Comparison of ENCODE assay signal across 28 cellular contexts in the genomic region with DNA sequence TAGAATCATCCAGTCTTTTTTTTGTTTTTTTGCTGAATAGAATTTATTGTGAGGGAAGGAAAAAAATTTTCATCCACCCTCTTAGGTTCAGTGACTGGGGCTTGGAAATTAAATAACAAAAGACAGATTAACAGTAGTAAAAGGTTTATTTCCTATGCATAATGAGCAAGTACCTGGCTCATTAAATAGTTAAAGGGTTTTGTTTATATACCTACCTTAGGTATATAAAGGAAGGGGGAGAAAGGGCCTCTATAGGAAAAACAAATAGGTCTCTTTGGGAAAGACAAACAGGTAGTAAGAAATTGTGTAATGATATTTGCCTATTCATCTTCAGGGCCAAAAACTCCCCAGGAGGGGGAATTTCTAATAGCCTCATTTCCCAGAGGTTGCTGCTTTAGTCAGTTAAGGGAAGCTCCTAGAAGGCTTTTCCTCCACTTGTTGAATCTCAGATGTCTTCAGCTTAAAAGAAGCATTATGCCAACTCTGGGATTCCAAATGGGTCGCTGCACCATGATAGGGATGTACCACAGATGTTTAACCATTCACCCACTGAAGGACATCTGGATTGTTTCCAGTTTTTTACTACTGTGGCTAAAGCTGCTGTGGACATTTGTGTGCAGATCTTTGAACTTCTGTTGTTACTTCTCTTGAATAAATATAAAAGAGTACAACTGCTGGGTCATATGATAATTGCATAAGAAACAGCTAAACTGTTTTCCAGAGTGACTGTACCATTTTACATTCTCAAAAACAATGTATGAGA. TPM values are rescaled to one million over a fixed set of nuclear protein-coding genes. Genes with fewer than 3 reads are reported as not detected.
DNase-seq lines count a peak whose midpoint lies in the region; ATAC-seq and TF ChIP-seq lines count a peak whose summit lies in the region.
"Had no signal": no experiment of that assay in that cellular context is flagged by ENCODE, and none has a peak within 500 bp of the region (broad histone marks: within the 10 kb centered on the region; RNA-seq: fewer than 3 reads in every experiment).

No MANE protein-coding gene starts in this region.

- H3K4me3 ChIP-seq in LNCaP clone FGC (ENCODE audit: low read depth, low read length) (peak overlapping the region; percentile 20; the same call in 1 of the 2 replicates), liver (ENCODE audit: low read depth in 1 of 3, low read length in 3 of 3) (no peak overlapping the region)
- H3K4me3 ChIP-seq: cardiac muscle cell, PC-9, sigmoid colon, SK-N-MC, tibial artery had no signal

- no peak overlapping the region for H2AK5ac ChIP-seq in H9 (ENCODE audit: insufficient read length, low read length)

- no peak overlapping the region for H4K5ac ChIP-seq in H9 (ENCODE audit: insufficient read length, low read depth, low read length)

- peaks cover 4 to 13% of the 10 kb centered on the region in 2 experiments; a peak in 3 of 5 replicates for H3K9me3 Mint-ChIP-seq in H9
- H3K9me3 Mint-ChIP-seq in WTC11: peaks cover 14% of the 10 kb centered on the region
- H3K9me3 Mint-ChIP-seq in activated T-cell treated with anti-CD3 and anti-CD28 coated beads, Interleukin-2, amount 50 U/mL, for 24 hours: no peaks in the 10 kb centered on the region
- H3K9me3 Mint-ChIP-seq: activated naive CD8-positive, alpha-beta T cell treated with anti-CD3 and anti-CD28 coated beads for 36 hours; activated T-cell treated with anti-CD3 and anti-CD28 coated beads, Interleukin-2, amount 50 U/mL, for 4 hours; mesothelial cell of epicardium had no signal

- TF ChIP-seq CTCF in H9 (conservative IDR thresholded peaks at IDR 0.05) (no peak), LNCaP clone FGC (IDR thresholded peaks at IDR 0.05; ENCODE audit: control insufficient read depth, extremely low read depth, insufficient read depth) (no peak), WTC11 (IDR thresholded peaks at IDR 0.05) (no peak), liver (IDR thresholded peaks at IDR 0.05; ENCODE audit: low read depth, low read length, missing input control) (no peak)

- ATAC-seq in WTC11 (peak; percentile 38), GM21526 (IDR thresholded peaks at IDR 0.05; ENCODE audit: low FRiP score, unreplicated experiment) (no peak), HG03039 (IDR thresholded peaks at IDR 0.05; ENCODE audit: unreplicated experiment) (no peak)
- ATAC-seq: activated T-cell treated with anti-CD3 and anti-CD28 coated beads, Interleukin-2, amount 50 U/mL, for 4 hours had no signal

- H3T11ph ChIP-seq in H9 (ENCODE audit: low read length): no peak overlapping the region

- H2BK15ac ChIP-seq in H9 (ENCODE audit: low read depth, low read length): no peak overlapping the region

- peak overlapping the region; percentile 40 for H3K4me2 ChIP-seq in H9 (ENCODE audit: insufficient read depth, insufficient read length, low read length)
- H3K4me2 ChIP-seq: PC-9 had no signal

- peak overlapping the region in 1 of 3 experiments; percentile 76; a peak in 3 of 7 replicates for H3K27ac Mint-ChIP-seq in H9
- no peak overlapping the region for H3K27ac Mint-ChIP-seq in WTC11
- H3K27ac Mint-ChIP-seq in activated T-cell treated with anti-CD3 and anti-CD28 coated beads, Interleukin-2, amount 50 U/mL, for 24 hours: no peak overlapping the region
- H3K27ac Mint-ChIP-seq: activated naive CD8-positive, alpha-beta T cell treated with anti-CD3 and anti-CD28 coated beads for 36 hours; mesothelial cell of epicardium; naive B cell had no signal

- H3K4ac ChIP-seq in H9 (ENCODE audit: low read depth, low read length): no peak overlapping the region

- H3K27ac ChIP-seq in H9 (ENCODE audit: insufficient read length, low read depth, low read length) (peak overlapping the region; percentile 46), liver (ENCODE audit: low read depth in 1 of 2, low read length in 2 of 2) (peak overlapping the region; percentile 86 to 89)
- H3K27ac ChIP-seq: cardiac muscle cell, neutrophil, PC-9, sigmoid colon, SK-N-MC, tibial artery had no signal

- no peaks in the 10 kb centered on the region for H3K79me2 ChIP-seq in H9 (ENCODE audit: insufficient read depth, low read length)

- H3K79me1 ChIP-seq in H9 (ENCODE audit: insufficient read depth, low read depth, low read length, poor library complexity, severe bottlenecking): no peaks in the 10 kb centered on the region

- peak; percentile 9 to 12 for TF ChIP-seq RAD21 in liver (IDR thresholded peaks at IDR 0.05)

- no peak overlapping the region for H3K23ac ChIP-seq in H9 (ENCODE audit: insufficient read length, low read depth, low read length)

- no peak overlapping the region for H3K18ac ChIP-seq in H9 (ENCODE audit: insufficient read length, low read depth, low read length)

- H3K4me3 Mint-ChIP-seq in H9 (peak overlapping the region in 1 of 2 experiments; percentile 43; a peak in 2 of 5 replicates), WTC11 (peak overlapping the region; percentile 20)
- no peak overlapping the region for H3K4me3 Mint-ChIP-seq in activated T-cell treated with anti-CD3 and anti-CD28 coated beads, Interleukin-2, amount 50 U/mL, for 24 hours
- H3K4me3 Mint-ChIP-seq: activated naive CD8-positive, alpha-beta T cell treated with anti-CD3 and anti-CD28 coated beads for 36 hours; activated T-cell treated with anti-CD3 and anti-CD28 coated beads, Interleukin-2, amount 50 U/mL, for 4 hours; mesothelial cell of epicardium; naive B cell had no signal

- H4K20me1 ChIP-seq in H9 (ENCODE audit: control insufficient read depth, insufficient read depth, insufficient read length): no peaks in the 10 kb centered on the region

- no peak overlapping the region for H3K56ac ChIP-seq in H9 (ENCODE audit: insufficient read length, low read depth, low read length)

- H3K23me2 ChIP-seq in H9 (ENCODE audit: insufficient read length, low read depth, low read length, poor library complexity, severe bottlenecking): no peaks in the 10 kb centered on the region

- no CpG with 5 or more reads among the region's 1 CpG for WGBS in H9 (ENCODE audit: extremely low coverage, insufficient read length, low lambda C conversion rate)
- WGBS in liver: 25% methylated on average over 1 of the region's 1 CpG

- H3K4me1 Mint-ChIP-seq in H9 (peaks cover 73 to 78% of the 10 kb centered on the region in 2 experiments), WTC11 (peaks cover 73% of the 10 kb centered on the region)
- H3K4me1 Mint-ChIP-seq in activated T-cell treated with anti-CD3 and anti-CD28 coated beads, Interleukin-2, amount 50 U/mL, for 24 hours (ENCODE audit: low read depth): no peaks in the 10 kb centered on the region
- H3K4me1 Mint-ChIP-seq: mesothelial cell of epicardium had no signal

- H3K36me3 ChIP-seq in liver (ENCODE audit: control insufficient read depth in 4 of 4, insufficient read depth in 3 of 4, low read depth in 1 of 4, low read length in 3 of 4): no peaks in the 10 kb centered on the region
- H3K36me3 ChIP-seq: cardiac muscle cell, neutrophil, sigmoid colon, tibial artery had no signal

- peaks cover 2 to 17% (median 5%) of the 10 kb centered on the region in 3 experiments; a peak in 5 of 7 replicates for H3K36me3 Mint-ChIP-seq in H9 (ENCODE audit: insufficient read depth in 1 of 3, low read depth in 3 of 3)
- H3K36me3 Mint-ChIP-seq in WTC11: peaks cover 13% of the 10 kb centered on the region
- H3K36me3 Mint-ChIP-seq in activated T-cell treated with anti-CD3 and anti-CD28 coated beads, Interleukin-2, amount 50 U/mL, for 24 hours (ENCODE audit: low read depth): no peaks in the 10 kb centered on the region
- H3K36me3 Mint-ChIP-seq: mesothelial cell of epicardium, naive B cell had no signal

- no peak overlapping the region for H4K8ac ChIP-seq in H9 (replicated peaks; ENCODE audit: insufficient read length, low read depth, low read length)

- DNase-seq in H9 (no peak), LNCaP clone FGC (ENCODE audit: low read depth) (peak; percentile 94), WTC11 (ENCODE audit: low spot score) (no peak)
- no peak for DNase-seq in activated T-cell treated with anti-CD3 and anti-CD28 coated beads, Interleukin-2, amount 50 U/mL, for 24 hours
- DNase-seq: activated CD4-positive, alpha-beta T cell treated with anti-CD3 and anti-CD28 coated beads, Interleukin-2, amount 50 U/mL, for 1 hour; activated CD4-positive, CD25-positive, alpha-beta regulatory T cell; activated gamma-delta T cell; activated naive CD8-positive, alpha-beta T cell treated with anti-CD3 and anti-CD28 coated beads for 36 hours; activated T-cell treated with anti-CD3 and anti-CD28 coated beads, Interleukin-2, amount 50 U/mL, for 4 hours; anterior cingulate cortex; DMS79; GDM1; GOT3; naive B cell; NCI-H1436; NCI-H2107; PC-9; sigmoid colon; stimulated activated CD4-positive, alpha-beta T cell treated with anti-CD3 and anti-CD28 coated beads, Interleukin-4, amount 100 ng/mL, for 1 hour; T-helper 1 cell; tibial artery had no signal

- CTCF ChIA-PET in WTC11 (lab: Charles Lee): interaction anchor here (1.2 to 3.5 kb wide), 4 partner anchors 8 to 64 kb away, joined by 3 to 23 read pairs (median 8); partner anchors contain the start of gene PSTK

- no peak overlapping the region for H3K14ac ChIP-seq in H9 (ENCODE audit: insufficient read depth, low read length)

- POLR2A ChIA-PET in WTC11 (lab: Charles Lee): no interaction called here

- H2AFZ ChIP-seq in H9 (ENCODE audit: low read length): no peak overlapping the region
- H2AFZ ChIP-seq: PC-9 had no signal

- no peak overlapping the region for H4K91ac ChIP-seq in H9 (ENCODE audit: insufficient read length, low read depth, low read length)

- H3K27me3 ChIP-seq in H9 (ENCODE audit: insufficient read depth, low read length) (no peaks in the 10 kb centered on the region; the same call in 1 of the 2 replicates), liver (ENCODE audit: control insufficient read depth in 4 of 4, insufficient read depth in 4 of 4, low read length in 3 of 4) (no peaks in the 10 kb centered on the region)
- H3K27me3 ChIP-seq: cardiac muscle cell, neutrophil, sigmoid colon, tibial artery had no signal

- no peak overlapping the region for H2BK120ac ChIP-seq in H9 (ENCODE audit: low read depth, low read length, poor library complexity, severe bottlenecking)

- no peak overlapping the region for H2BK12ac ChIP-seq in H9 (ENCODE audit: insufficient read length, low read depth, low read length)

- H3K9ac ChIP-seq in H9 (ENCODE audit: extremely low read depth, insufficient read length, low read length) (no peak overlapping the region), liver (ENCODE audit: low read depth in 1 of 2, low read length in 2 of 2) (peak overlapping the region in 1 of 2 donors; percentile 26)

- H3K27me3 Mint-ChIP-seq in H9 (ENCODE audit: low read depth) (no peaks in the 10 kb centered on the region; the same call in none of the 2 replicates), WTC11 (ENCODE audit: low read depth) (peaks cover 82% of the 10 kb centered on the region)
- no peaks in the 10 kb centered on the region for H3K27me3 Mint-ChIP-seq in activated T-cell treated with anti-CD3 and anti-CD28 coated beads, Interleukin-2, amount 50 U/mL, for 24 hours
- H3K27me3 Mint-ChIP-seq: activated naive CD8-positive, alpha-beta T cell treated with anti-CD3 and anti-CD28 coated beads for 36 hours; naive B cell had no signal

- no peak overlapping the region for H2BK20ac ChIP-seq in H9 (ENCODE audit: low read depth, low read length, poor library complexity, severe bottlenecking)

- H3K4me1 ChIP-seq in H9 (ENCODE audit: insufficient read depth, low read length) (peaks cover 14% of the 10 kb centered on the region), liver (ENCODE audit: control insufficient read depth in 4 of 4, insufficient read depth in 4 of 4, low read length in 3 of 4) (peaks cover 7 to 51% (median 27%) of the 10 kb centered on the region in 4 donors)
- H3K4me1 ChIP-seq: sigmoid colon had no signal

- H2BK5ac ChIP-seq in H9 (ENCODE audit: insufficient read length, low read length): no peak overlapping the region

- H3K9me3 ChIP-seq in H9 (ENCODE audit: control insufficient read depth, low read depth, low read length): no peaks in the 10 kb centered on the region
- no peaks in the 10 kb centered on the region for H3K9me3 ChIP-seq in liver (ENCODE audit: control insufficient read depth in 4 of 4, low read length in 3 of 4)
- H3K9me3 ChIP-seq: neutrophil, sigmoid colon, tibial artery had no signal

RNA-seq across cellular contexts. Expression of gene ACADSB, which starts 11.3 kb away (rescaled TPM):
- total RNA-seq in H9 (2021): 31.1 and 35.1 TPM in 2 replicates
- 14.5 to 18.4 TPM (median 17.4 TPM) in 3 replicates for total RNA-seq in WTC11 (2021)
- 100 to 1,000 TPM in 1 of 2 donors, 10 to 100 TPM in 1; 97.9 to 164 TPM for total RNA-seq in liver
- polyA plus RNA-seq in liver: 100 to 1,000 TPM; 103 to 118 TPM

RNA-seq across cellular contexts. Expression of gene IKZF5, which starts 11.5 kb away (rescaled TPM):
- total RNA-seq in H9 (2021): 12.5 and 14.3 TPM in 2 replicates
- 6.9 to 13.2 TPM (median 7.9 TPM) in 3 replicates for total RNA-seq in WTC11 (2021)
- total RNA-seq in liver: 1 to 10 TPM; 6.4 to 7.9 TPM
- 1 to 10 TPM; 5.0 to 9.4 TPM for polyA plus RNA-seq in liver

RNA-seq across cellular contexts. Expression of gene PSTK, which starts 39.9 kb away (rescaled TPM):
- total RNA-seq in H9 (2021) (8.0 and 8.7 TPM in 2 replicates), WTC11 (2021) (4.0 to 6.2 TPM (median 5.6 TPM) in 3 replicates), liver (1 to 10 TPM; 2.3 to 4.6 TPM)
- 1 to 10 TPM; 2.4 to 5.1 TPM for polyA plus RNA-seq in liver
